ENCODE assay signal across 18 cellular contexts in genomic region chr14:96730386-96730785, GRCh38.
DNase-seq lines count a peak whose midpoint lies in the region; ATAC-seq lines count a peak whose summit lies in the region.
"Had no signal": no experiment of that assay in that cellular context is flagged by ENCODE, and none has a peak within 500 bp of the region (broad histone marks: within the 10 kb centered on the region; RNA-seq: fewer than 3 reads in every experiment).

No MANE protein-coding gene starts in this region.

- peak; percentile 49 for DNase-seq in NCI-H82 (lab: John Stamatoyannopoulos, UW)
- DNase-seq in NCI-H82 treated with DMSO at 0.1 percent for 48 hours (lab: John Stamatoyannopoulos, UW; ENCODE audit: unreplicated experiment), result no peak
- DNase-seq in left kidney (ENCODE audit: low read depth, low spot score), result peak; percentile 52
- no peak for DNase-seq in neuronal stem cell (ENCODE audit: low spot score)
- no peak for DNase-seq in iPS-NIHi7 (ENCODE audit: extremely low spot score)
- DNase-seq: CD4-positive, CD25-positive, alpha-beta regulatory T cell; CD8-positive, alpha-beta T cell; DMS 273 treated with DMSO at 0.1 percent for 48 hours; EL; GDM1; GM23248; H9 had no signal

- H3K23ac ChIP-seq in neuronal stem cell (ENCODE audit: low read depth, low read length, poor library complexity), result no peak overlapping the region

- H2BK5ac ChIP-seq in neuronal stem cell (ENCODE audit: low read length), result no peak overlapping the region

- H3K4me2 ChIP-seq in neuronal stem cell (ENCODE audit: insufficient read depth, low read length, poor library complexity, severe bottlenecking), result no peak overlapping the region
- H3K4me2 ChIP-seq: BLaER1 had no signal

- H3K27me3 ChIP-seq in neuronal stem cell (ENCODE audit: control insufficient read depth in 3 of 3, insufficient read depth in 3 of 3, low read depth in 1 of 3, low read length in 3 of 3), result peaks cover 0 to 28% (median 0%) of the 10 kb centered on the region in 3 experiments
- H3K27me3 ChIP-seq: BLaER1 had no signal

- H3K9ac ChIP-seq in neuronal stem cell (ENCODE audit: low read depth, low read length, poor library complexity), result no peak overlapping the region
- H3K9ac ChIP-seq: BLaER1, GM23248 had no signal

- H3K4ac ChIP-seq in neuronal stem cell (ENCODE audit: low read length), result no peak overlapping the region

- no peak overlapping the region for H2BK12ac ChIP-seq in neuronal stem cell (ENCODE audit: low read length)

- H3K4me1 ChIP-seq in neuronal stem cell (ENCODE audit: control insufficient read depth in 2 of 2, insufficient read depth in 1 of 2, low read depth in 1 of 2, low read length in 2 of 2), result no peaks in the 10 kb centered on the region

- peak overlapping the region; percentile 16 for H2AFZ ChIP-seq in neuronal stem cell (ENCODE audit: low read length)
- H2AFZ ChIP-seq: GM23248 had no signal

- no peaks in the 10 kb centered on the region for H3K79me1 ChIP-seq in neuronal stem cell (ENCODE audit: low read depth, low read length)

- H2AK5ac ChIP-seq in neuronal stem cell (ENCODE audit: low read depth, low read length), result no peak overlapping the region

- H2BK15ac ChIP-seq in neuronal stem cell (ENCODE audit: low read length), result no peak overlapping the region

- no peak for ATAC-seq in HG02981 (IDR thresholded peaks at IDR 0.05; ENCODE audit: unreplicated experiment)
- ATAC-seq: CD8-positive, alpha-beta T cell; GM12878; HCT116 had no signal

- no peak overlapping the region for H2BK120ac ChIP-seq in neuronal stem cell (ENCODE audit: low read depth, low read length)

- no peak overlapping the region for H3K14ac ChIP-seq in neuronal stem cell (ENCODE audit: low read length)

- WGBS in neuronal stem cell (ENCODE audit: extremely low coverage in 2 of 2, insufficient read length in 2 of 2, insufficient replicate concordance in 1 of 2), 2 donors, result no CpG with 5 or more reads among the region's 7 CpGs

- no peak overlapping the region for H4K91ac ChIP-seq in neuronal stem cell (ENCODE audit: low read depth, low read length, poor library complexity)

- no peak overlapping the region for H4K8ac ChIP-seq in neuronal stem cell (ENCODE audit: low read depth, low read length)

- no peak overlapping the region for H3K27ac ChIP-seq in neuronal stem cell (replicated peaks; ENCODE audit: low read length)
- H3K27ac ChIP-seq: 22Rv1, BLaER1, C4-2B, GM23248 had no signal

- no peaks in the 10 kb centered on the region for H3K36me3 ChIP-seq in neuronal stem cell (replicated peaks in 1 of 2; ENCODE audit: control insufficient read depth in 2 of 2, insufficient read depth in 2 of 2, low read length in 2 of 2)
- H3K36me3 ChIP-seq: BLaER1 had no signal

- H3K18ac ChIP-seq in neuronal stem cell (ENCODE audit: low read length), result no peak overlapping the region

- no peaks in the 10 kb centered on the region for H3K9me3 ChIP-seq in neuronal stem cell (replicated peaks in 1 of 2; ENCODE audit: control insufficient read depth in 2 of 2, insufficient read depth in 1 of 2, low read depth in 1 of 2, low read length in 2 of 2)
- H3K9me3 ChIP-seq: BLaER1 had no signal

- no peak overlapping the region for H3K4me3 ChIP-seq in neuronal stem cell (ENCODE audit: low read length in 2 of 2)
- H3K4me3 ChIP-seq: BLaER1, GM12878, GM23248 had no signal

Comparison
In these comparisons a context has a peak if more than half of its experiments do, and no peak if none do; other contexts are left out.
1. DNase-seq: peak in NCI-H82 (single experiment) and left kidney (single experiment); none in NCI-H82 treated with DMSO at 0.1 percent for 48 hours (single experiment), neuronal stem cell (single experiment) and iPS-NIHi7 (single experiment).